In the genomic region with DNA sequence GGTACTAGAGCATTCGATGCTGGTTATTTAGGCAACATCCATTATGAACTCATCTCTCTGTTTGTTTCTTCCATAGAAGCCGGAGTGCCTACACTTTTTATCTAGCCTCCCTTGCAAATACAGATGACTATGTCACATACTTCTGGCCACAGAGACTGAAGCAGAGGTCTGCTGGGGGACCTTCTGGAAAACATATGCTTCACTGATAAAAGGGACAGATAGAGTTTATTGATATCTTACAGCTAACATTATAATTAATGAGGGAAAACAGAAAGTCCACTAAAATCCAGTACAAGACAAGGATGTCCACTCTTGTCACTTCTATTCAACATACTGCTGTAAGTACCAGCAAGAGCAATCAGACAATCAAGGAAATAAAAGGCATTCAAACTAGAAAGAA, we compare ENCODE assay signal across 3 cellular contexts.
"Had no signal": no experiment of that assay in that cellular context is flagged by ENCODE, and none has a peak within 500 bp of the region (broad histone marks: within the 10 kb centered on the region; RNA-seq: fewer than 3 reads in every experiment).

No MANE protein-coding gene starts in this region.

- DNase-seq: GDM1, GF-D8 had no signal

- H3K4me3 ChIP-seq: GM12878 had no signal

- ATAC-seq: GM12878 had no signal
